In genomic region chr12:106625976-106626375, GRCh38 we compare ENCODE assay signal across 36 cellular contexts. TPM values are rescaled to one million over a fixed set of nuclear protein-coding genes. Genes with fewer than 3 reads are reported as not detected.
"Had no signal": no experiment of that assay in that cellular context is flagged by ENCODE, and none has a peak within 500 bp of the region (broad histone marks: within the 10 kb centered on the region; RNA-seq: fewer than 3 reads in every experiment).

No MANE protein-coding gene starts in this region.

- H3K27me3 ChIP-seq: adrenal gland, body of pancreas, cardiac muscle cell, dorsolateral prefrontal cortex had no signal

- H3K4me3 ChIP-seq: adrenal gland, body of pancreas, cardiac muscle cell, coronary artery, dorsolateral prefrontal cortex, esophagus squamous epithelium had no signal

- H3K27ac Mint-ChIP-seq: activated CD4-positive, alpha-beta memory T cell treated with anti-CD3 and anti-CD28 coated beads for 36 hours; activated CD4-positive, alpha-beta T cell treated with anti-CD3 and anti-CD28 coated beads for 36 hours; activated CD4-positive, alpha-beta T cell treated with anti-CD3 and anti-CD28 coated beads, Interleukin-2, amount 10 ng/mL, durations not matched to agents 24 days and 14 days; activated CD8-positive, alpha-beta memory T cell treated with anti-CD3 and anti-CD28 coated beads, Interleukin-2, amount 10 ng/mL, durations not matched to agents 7 days and 5 days; activated CD8-positive, alpha-beta T cell treated with anti-CD3 and anti-CD28 coated beads, Interleukin-2, amount 10 ng/mL, durations not matched to agents 7 days and 5 days; activated naive CD4-positive, alpha-beta T cell treated with anti-CD3 and anti-CD28 coated beads for 36 hours; activated naive CD4-positive, alpha-beta T cell treated with anti-CD3 and anti-CD28 coated beads, Interleukin-2, amount 50 U/mL, for 24 hours; activated naive CD8-positive, alpha-beta T cell treated with anti-CD3 and anti-CD28 coated beads for 36 hours; activated naive CD8-positive, alpha-beta T cell treated with anti-CD3 and anti-CD28 coated beads, Interleukin-2, amount 50 U/mL, for 24 hours; activated T-helper 1 cell treated with anti-CD3 and anti-CD28 coated beads, Interleukin-12 subunit alpha, Interleukin-12 subunit beta, Interleukin-2, Interleukin-4 antibody, amounts not matched to agents 30 ng/mL and 10 ng/mL and 1 ng/mL, durations not matched to agents 14 hours and 24 hours and 36 hours; activated T-helper 2 cell treated with anti-CD3 and anti-CD28 coated beads, Interferon-gamma antibody, Interleukin-2, Interleukin-4, amounts not matched to agents 10 μg/mL and 5 μg/mL and 100 μg/mL, durations not matched to agents 14 hours and 24 hours and 36 hours; dendritic cell treated with granulocyte-macrophage colony-stimulating factor and Interleukin-4, amounts not matched to agents 40 ng/mL and 50 ng/mL, for 4 days; effector memory CD8-positive, alpha-beta T cell had no signal

- H3K4me3 Mint-ChIP-seq: activated CD4-positive, alpha-beta memory T cell treated with anti-CD3 and anti-CD28 coated beads for 36 hours; activated CD4-positive, alpha-beta T cell treated with anti-CD3 and anti-CD28 coated beads for 36 hours; activated CD4-positive, alpha-beta T cell treated with anti-CD3 and anti-CD28 coated beads, Interleukin-2, amount 10 ng/mL, durations not matched to agents 24 days and 14 days; activated CD8-positive, alpha-beta memory T cell treated with anti-CD3 and anti-CD28 coated beads, Interleukin-2, amount 10 ng/mL, durations not matched to agents 7 days and 5 days; activated CD8-positive, alpha-beta T cell treated with anti-CD3 and anti-CD28 coated beads, Interleukin-2, amount 10 ng/mL, durations not matched to agents 7 days and 5 days; activated naive CD4-positive, alpha-beta T cell treated with anti-CD3 and anti-CD28 coated beads for 36 hours; activated naive CD4-positive, alpha-beta T cell treated with anti-CD3 and anti-CD28 coated beads, Interleukin-2, amount 50 U/mL, for 24 hours; activated naive CD8-positive, alpha-beta T cell treated with anti-CD3 and anti-CD28 coated beads for 36 hours; activated naive CD8-positive, alpha-beta T cell treated with anti-CD3 and anti-CD28 coated beads, Interleukin-2, amount 50 U/mL, for 24 hours; activated T-helper 1 cell treated with anti-CD3 and anti-CD28 coated beads, Interleukin-12 subunit alpha, Interleukin-12 subunit beta, Interleukin-2, Interleukin-4 antibody, amounts not matched to agents 30 ng/mL and 10 ng/mL and 1 ng/mL, durations not matched to agents 14 hours and 24 hours and 36 hours; central memory CD8-positive, alpha-beta T cell; dendritic cell treated with granulocyte-macrophage colony-stimulating factor and Interleukin-4, amounts not matched to agents 40 ng/mL and 50 ng/mL, for 4 days; effector memory CD8-positive, alpha-beta T cell had no signal

- H3K36me3 Mint-ChIP-seq: activated CD4-positive, alpha-beta memory T cell treated with anti-CD3 and anti-CD28 coated beads for 36 hours; activated CD8-positive, alpha-beta memory T cell treated with anti-CD3 and anti-CD28 coated beads, Interleukin-2, amount 10 ng/mL, durations not matched to agents 7 days and 5 days; activated naive CD4-positive, alpha-beta T cell treated with anti-CD3 and anti-CD28 coated beads, Interleukin-2, amount 50 U/mL, for 24 hours; activated naive CD8-positive, alpha-beta T cell treated with anti-CD3 and anti-CD28 coated beads for 36 hours had no signal

- H3K27me3 Mint-ChIP-seq: activated CD4-positive, alpha-beta T cell treated with anti-CD3 and anti-CD28 coated beads, Interleukin-2, amount 10 ng/mL, durations not matched to agents 24 days and 14 days; activated naive CD8-positive, alpha-beta T cell treated with anti-CD3 and anti-CD28 coated beads for 36 hours; activated naive CD8-positive, alpha-beta T cell treated with anti-CD3 and anti-CD28 coated beads, Interleukin-2, amount 50 U/mL, for 24 hours had no signal

- H3K4me1 ChIP-seq: adrenal gland, esophagus squamous epithelium had no signal

- H3K27ac ChIP-seq: adrenal gland, body of pancreas, cardiac muscle cell, coronary artery, dorsolateral prefrontal cortex, epithelial cell of prostate, esophagus squamous epithelium had no signal

- H3K9me3 ChIP-seq: adrenal gland had no signal

- H3K4me1 Mint-ChIP-seq: activated CD4-positive, alpha-beta T cell treated with anti-CD3 and anti-CD28 coated beads for 36 hours; activated CD4-positive, alpha-beta T cell treated with anti-CD3 and anti-CD28 coated beads, Interleukin-2, amount 10 ng/mL, durations not matched to agents 24 days and 14 days; activated CD8-positive, alpha-beta memory T cell treated with anti-CD3 and anti-CD28 coated beads, Interleukin-2, amount 10 ng/mL, durations not matched to agents 7 days and 5 days; activated naive CD4-positive, alpha-beta T cell treated with anti-CD3 and anti-CD28 coated beads, Interleukin-2, amount 50 U/mL, for 24 hours; activated naive CD8-positive, alpha-beta T cell treated with anti-CD3 and anti-CD28 coated beads for 36 hours; activated naive CD8-positive, alpha-beta T cell treated with anti-CD3 and anti-CD28 coated beads, Interleukin-2, amount 50 U/mL, for 24 hours; central memory CD8-positive, alpha-beta T cell had no signal

- DNase-seq: activated CD4-positive, alpha-beta memory T cell treated with anti-CD3 and anti-CD28 coated beads for 36 hours; activated CD4-positive, alpha-beta T cell treated with anti-CD3 and anti-CD28 coated beads for 36 hours; activated CD4-positive, alpha-beta T cell treated with anti-CD3 and anti-CD28 coated beads, Interleukin-2, amount 10 ng/mL, durations not matched to agents 24 days and 14 days; activated CD4-positive, CD25-positive, alpha-beta regulatory T cell; activated CD4-positive, CD25-positive, alpha-beta regulatory T cell treated with anti-CD3 and anti-CD28 coated beads, Interleukin-2, amount 50 U/mL, for 72 hours; activated CD8-positive, alpha-beta memory T cell treated with anti-CD3 and anti-CD28 coated beads, Interleukin-2, amount 10 ng/mL, durations not matched to agents 7 days and 5 days; activated CD8-positive, alpha-beta memory T cell treated with anti-CD3 and anti-CD28 coated beads, Interleukin-2, amount 50 U/mL, for 4 hours; activated CD8-positive, alpha-beta T cell treated with anti-CD3 and anti-CD28 coated beads, Interleukin-2, amount 10 ng/mL, durations not matched to agents 7 days and 5 days; activated effector memory CD4-positive, alpha-beta T cell treated with anti-CD3 and anti-CD28 coated beads, Interleukin-2, amount 50 U/mL, for 16 hours; activated naive CD4-positive, alpha-beta T cell treated with anti-CD3 and anti-CD28 coated beads for 36 hours; activated naive CD8-positive, alpha-beta T cell treated with anti-CD3 and anti-CD28 coated beads for 36 hours; activated naive CD8-positive, alpha-beta T cell treated with anti-CD3 and anti-CD28 coated beads, Interleukin-2, amount 50 U/mL, for 24 hours; activated T-cell treated with anti-CD3 and anti-CD28 coated beads, Interleukin-2, amount 50 U/mL, for 1 hour; activated T-cell treated with anti-CD3 and anti-CD28 coated beads, Interleukin-2, amount 50 U/mL, for 48 hours; adrenal gland; amygdala; aorta; body of pancreas; dorsolateral prefrontal cortex; effector memory CD8-positive, alpha-beta T cell; esophagus squamous epithelium; foreskin melanocyte; head of caudate nucleus; T-helper 2 cell had no signal

- H3K36me3 ChIP-seq: adrenal gland, cardiac muscle cell, esophagus squamous epithelium had no signal

- H3K9me3 Mint-ChIP-seq: activated naive CD8-positive, alpha-beta T cell treated with anti-CD3 and anti-CD28 coated beads for 36 hours had no signal

RNA-seq across cellular contexts. Expression of gene RFX4, which starts 43.2 kb away (rescaled TPM):
- total RNA-seq: activated CD4-positive, alpha-beta memory T cell treated with anti-CD3 and anti-CD28 coated beads for 36 hours; activated CD4-positive, alpha-beta T cell treated with anti-CD3 and anti-CD28 coated beads for 36 hours; activated CD4-positive, alpha-beta T cell treated with anti-CD3 and anti-CD28 coated beads, Interleukin-2, amount 10 ng/mL, durations not matched to agents 24 days and 14 days; activated CD8-positive, alpha-beta memory T cell treated with anti-CD3 and anti-CD28 coated beads for 36 hours; activated CD8-positive, alpha-beta memory T cell treated with anti-CD3 and anti-CD28 coated beads, Interleukin-2, amount 10 ng/mL, durations not matched to agents 7 days and 5 days; activated CD8-positive, alpha-beta T cell treated with anti-CD3 and anti-CD28 coated beads, Interleukin-2, amount 10 ng/mL, durations not matched to agents 7 days and 5 days; activated naive CD4-positive, alpha-beta T cell treated with anti-CD3 and anti-CD28 coated beads for 36 hours; activated naive CD8-positive, alpha-beta T cell treated with anti-CD3 and anti-CD28 coated beads for 36 hours; activated T-helper 1 cell treated with anti-CD3 and anti-CD28 coated beads, Interleukin-12 subunit alpha, Interleukin-12 subunit beta, Interleukin-2, Interleukin-4 antibody, amounts not matched to agents 30 ng/mL and 10 ng/mL and 1 ng/mL, durations not matched to agents 14 hours and 24 hours and 36 hours; activated T-helper 2 cell treated with anti-CD3 and anti-CD28 coated beads, Interferon-gamma antibody, Interleukin-2, Interleukin-4, amounts not matched to agents 10 μg/mL and 5 μg/mL and 100 μg/mL, durations not matched to agents 14 hours and 24 hours and 36 hours; adrenal gland; aorta; body of pancreas; cardiac muscle cell; esophagus squamous epithelium; fibroblast of lung; fibroblast of villous mesenchyme; T-helper 1 cell treated with Interleukin-12 subunit alpha and Interleukin-12 subunit beta and Interleukin-4 antibody, amounts not matched to agents 30 ng/mL and 1 ng/mL, for 36 hours had no signal
